Comparison of ENCODE assay signal across 9 cellular contexts in the genomic region with DNA sequence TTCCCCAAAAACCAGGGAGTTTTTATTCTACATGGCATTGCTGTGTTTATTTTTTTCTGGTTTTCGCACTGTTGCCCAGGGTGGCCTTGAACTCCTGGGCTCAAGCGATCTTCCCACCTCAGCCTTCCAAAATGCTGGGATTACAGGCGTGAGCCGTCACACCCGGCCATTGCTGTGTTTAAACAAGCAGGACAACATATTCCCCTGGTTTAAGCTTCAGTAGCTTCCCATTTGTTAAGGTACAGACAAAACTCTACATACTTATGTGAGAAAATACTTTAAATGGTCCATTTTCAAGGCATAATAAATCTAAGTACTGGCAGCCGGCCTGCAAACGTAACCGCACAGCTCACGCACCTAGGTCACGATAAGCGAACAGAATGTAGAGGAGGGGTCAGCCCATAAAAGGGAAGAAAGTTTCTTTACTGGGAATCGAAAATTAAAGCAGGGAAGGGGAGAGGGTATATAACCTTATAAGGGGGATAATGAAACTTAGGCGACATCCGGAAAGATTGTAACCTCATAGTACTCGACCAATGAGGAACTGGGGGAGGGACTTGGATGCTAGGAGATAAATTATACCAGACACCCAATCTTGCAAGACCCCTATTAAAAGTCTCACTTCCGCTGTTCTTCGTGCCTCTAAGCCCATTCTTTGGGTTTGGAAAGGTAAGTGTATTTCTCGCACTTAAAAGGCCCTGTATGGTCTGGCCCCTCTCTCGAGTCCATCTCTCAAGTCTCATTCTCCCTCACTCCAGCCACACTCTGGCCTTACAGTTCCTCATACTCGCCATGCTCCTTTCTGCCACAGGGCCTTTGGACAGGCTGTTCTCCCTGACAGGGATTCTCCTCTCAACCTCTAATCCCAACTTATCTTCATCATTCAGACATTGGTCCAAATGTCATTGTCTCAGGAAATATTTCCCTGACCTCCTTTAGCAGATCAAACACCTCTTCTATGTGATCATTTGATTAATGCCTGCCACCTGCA. TPM values are rescaled to one million over a fixed set of nuclear protein-coding genes. Genes with fewer than 3 reads are reported as not detected.
A peak's percentile ranks its signal among the peaks of the same experiment; 100 is the strongest.
DNase-seq lines count a peak whose midpoint lies in the region; ATAC-seq and TF ChIP-seq lines count a peak whose summit lies in the region.
"Had no signal": no experiment of that assay in that cellular context is flagged by ENCODE, and none has a peak within 500 bp of the region (broad histone marks: within the 10 kb centered on the region; RNA-seq: fewer than 3 reads in every experiment).

No MANE protein-coding gene starts in this region.

- no peak overlapping the region for H3K18ac ChIP-seq in trophoblast cell (ENCODE audit: low read length)

- H3K4me1 ChIP-seq in PC-9 (replicated peaks; ENCODE audit: insufficient read depth) (peaks cover 5% of the 10 kb centered on the region), trophoblast cell (ENCODE audit: control insufficient read depth in 1 of 2, insufficient read depth in 2 of 2, low read length in 2 of 2) (peaks cover 0 to 4% of the 10 kb centered on the region in 2 experiments)

- POLR2A ChIA-PET in PC-9 (lab: Charles Lee; ENCODE audit: unreplicated experiment): interaction anchor here (0.6 to 1.4 kb wide), 25 partner anchors 11 to 1417 kb away, joined by 3 to 27 read pairs (median 6); partner anchors contain the start of genes PRR11 and SKA2

- no peak for ATAC-seq in activated CD4-positive, CD25-positive, alpha-beta regulatory T cell treated with anti-CD3 and anti-CD28 coated beads, Interleukin-2, amount 50 U/mL, for 24 hours

- peak overlapping the region; percentile 97 for H4K12ac ChIP-seq in trophoblast cell (ENCODE audit: low read depth, low read length)

- peak overlapping the region; percentile 85 for H3K4ac ChIP-seq in trophoblast cell (ENCODE audit: low read depth, low read length)

- H3K9me3 ChIP-seq in PC-9 (ENCODE audit: insufficient read depth, low read depth): no peaks in the 10 kb centered on the region
- H3K9me3 ChIP-seq in trophoblast cell (ENCODE audit: insufficient read depth, low read depth, low read length): no peaks in the 10 kb centered on the region

- H3F3A ChIP-seq in PC-9 (ENCODE audit: insufficient read depth, low read depth): peaks cover 22% of the 10 kb centered on the region

- peak overlapping the region; percentile 75 for H4K91ac ChIP-seq in trophoblast cell (ENCODE audit: low read depth, low read length)

- TF ChIP-seq CTCF in GM06990 (IDR thresholded peaks at IDR 0.05; ENCODE audit: insufficient read depth, low read length, poor library complexity, severe bottlenecking): no peak
- TF ChIP-seq CTCF in PC-9 (conservative IDR thresholded peaks at IDR 0.05): no peak
- no peak for TF ChIP-seq CTCF in epithelial cell of proximal tubule (conservative IDR thresholded peaks at IDR 0.05; ENCODE audit: low read depth, low read length)

- H2AFZ ChIP-seq in PC-9 (peak overlapping the region; percentile 98), trophoblast cell (ENCODE audit: insufficient read depth, low read length, poor library complexity) (peak overlapping the region; percentile 96)

- no peaks in the 10 kb centered on the region for H4K20me1 ChIP-seq in PC-9 (ENCODE audit: insufficient read depth)

- H2BK5ac ChIP-seq in trophoblast cell (ENCODE audit: low read depth, low read length, poor library complexity): no peak overlapping the region

- peak overlapping the region; percentile 75 for H3K14ac ChIP-seq in trophoblast cell (ENCODE audit: low read length)

- intact Hi-C loops in PC-9 (cut with micrococcal nuclease; ENCODE audit: unreplicated experiment): loop anchor here (5.0 kb wide), 1 partner anchor 60 kb away; the partner anchor contains the start of genes RAD51C and TEX14

- H3K9ac ChIP-seq in trophoblast cell (ENCODE audit: low read length): peak overlapping the region; percentile 82

- H3K23ac ChIP-seq in trophoblast cell (ENCODE audit: low read length): no peak overlapping the region

- no CpG with 5 or more reads among the region's 20 CpGs for WGBS in trophoblast cell (ENCODE audit: extremely low coverage, insufficient coverage, insufficient read length)

- H3K36me3 ChIP-seq in GM06990 (ENCODE audit: control insufficient read depth, insufficient read depth, low read length) (no peaks in the 10 kb centered on the region), PC-9 (ENCODE audit: low read depth) (no peaks in the 10 kb centered on the region), trophoblast cell (ENCODE audit: control insufficient read depth in 1 of 2, insufficient read depth in 2 of 2, low read length in 2 of 2) (no peaks in the 10 kb centered on the region)

- H3K79me2 ChIP-seq in PC-9 (ENCODE audit: low read depth) (no peaks in the 10 kb centered on the region), trophoblast cell (ENCODE audit: control insufficient read depth, insufficient read depth, low read length, poor library complexity) (no peaks in the 10 kb centered on the region)

- H3K4me3 ChIP-seq in GM06990 (replicated peaks; ENCODE audit: low read depth, low read length) (peak overlapping the region; percentile 49), PC-9 (peak overlapping the region; percentile 62), epithelial cell of proximal tubule (ENCODE audit: low read depth, low read length) (peak overlapping the region; percentile 33), trophoblast cell (ENCODE audit: low read depth, low read length) (no peak overlapping the region)

- peak overlapping the region; percentile 94 for H3K4me2 ChIP-seq in PC-9
- peak overlapping the region; percentile 52 for H3K4me2 ChIP-seq in trophoblast cell (ENCODE audit: low read length)

- H3K27me3 ChIP-seq in GM06990 (replicated peaks; ENCODE audit: control insufficient read depth, insufficient read depth, low read length) (no peaks in the 10 kb centered on the region), PC-9 (ENCODE audit: insufficient read depth, low read depth) (no peaks in the 10 kb centered on the region), trophoblast cell (ENCODE audit: insufficient read depth, low read length) (no peaks in the 10 kb centered on the region)

- H3K27ac ChIP-seq in PC-9 (peak overlapping the region; percentile 86), trophoblast cell (ENCODE audit: low read depth, low read length) (peak overlapping the region; percentile 29)

- H2BK12ac ChIP-seq in trophoblast cell (ENCODE audit: low read length): no peak overlapping the region

- peak overlapping the region; percentile 98 for H4K8ac ChIP-seq in trophoblast cell (ENCODE audit: low read depth, low read length)

- peak; percentile 13 for DNase-seq in GM06990 (ENCODE audit: extremely low read depth, insufficient read length)
- no peak for DNase-seq in PC-9
- DNase-seq in epithelial cell of proximal tubule (ENCODE audit: low read depth): no peak
- no peak for DNase-seq in trophoblast cell
- no peak for DNase-seq in stimulated activated CD4-positive, alpha-beta T cell treated with anti-CD3 and anti-CD28 coated beads, Interleukin-4, amount 100 ng/mL, for 1 hour
- DNase-seq in NCI-H128 (lab: John Stamatoyannopoulos, UW; ENCODE audit: unreplicated experiment): no peak
- no peak for DNase-seq in activated gamma-delta T cell (lab: John Stamatoyannopoulos, UW)

- no peaks in the 10 kb centered on the region for H3K9me2 ChIP-seq in PC-9 (ENCODE audit: insufficient read depth)

- no peak overlapping the region for H2AK5ac ChIP-seq in trophoblast cell (ENCODE audit: low read length)

- peak overlapping the region; percentile 74 for H2BK120ac ChIP-seq in trophoblast cell (ENCODE audit: insufficient read depth, low read length, poor library complexity)

- CTCF ChIA-PET in PC-9 (lab: Charles Lee): no interaction called here

- TSS peak; percentile 100 for BruUV-seq in PC-9 (replicated peaks; lab: Mats Ljungman, UMichigan)

- H3K79me1 ChIP-seq in trophoblast cell (ENCODE audit: low read length): peaks cover 2% of the 10 kb centered on the region

RNA-seq across cellular contexts. Expression of gene TEX14, which starts 59.2 kb away (rescaled TPM):
- 0.28 and 0.55 TPM in 2 replicates for total RNA-seq in PC-9 (2021)
- 0.06 TPM in 1 of 2 replicates, not detected in the other for total RNA-seq in epithelial cell of proximal tubule
- polyA plus RNA-seq in trophoblast cell (2013): 0.50 and 0.62 TPM in 2 replicates
- total RNA-seq: renal cortical epithelial cell had no signal

RNA-seq across cellular contexts. Expression of gene RAD51C, which starts 59.8 kb away (rescaled TPM):
- total RNA-seq in PC-9 (2021) (45.7 and 63.4 TPM in 2 replicates), epithelial cell of proximal tubule (63.4 and 73.6 TPM in 2 replicates)
- 19.0 and 22.8 TPM in 2 replicates for polyA plus RNA-seq in trophoblast cell (2013)
